ENCODE assay signal across 8 cellular contexts in the genomic region with DNA sequence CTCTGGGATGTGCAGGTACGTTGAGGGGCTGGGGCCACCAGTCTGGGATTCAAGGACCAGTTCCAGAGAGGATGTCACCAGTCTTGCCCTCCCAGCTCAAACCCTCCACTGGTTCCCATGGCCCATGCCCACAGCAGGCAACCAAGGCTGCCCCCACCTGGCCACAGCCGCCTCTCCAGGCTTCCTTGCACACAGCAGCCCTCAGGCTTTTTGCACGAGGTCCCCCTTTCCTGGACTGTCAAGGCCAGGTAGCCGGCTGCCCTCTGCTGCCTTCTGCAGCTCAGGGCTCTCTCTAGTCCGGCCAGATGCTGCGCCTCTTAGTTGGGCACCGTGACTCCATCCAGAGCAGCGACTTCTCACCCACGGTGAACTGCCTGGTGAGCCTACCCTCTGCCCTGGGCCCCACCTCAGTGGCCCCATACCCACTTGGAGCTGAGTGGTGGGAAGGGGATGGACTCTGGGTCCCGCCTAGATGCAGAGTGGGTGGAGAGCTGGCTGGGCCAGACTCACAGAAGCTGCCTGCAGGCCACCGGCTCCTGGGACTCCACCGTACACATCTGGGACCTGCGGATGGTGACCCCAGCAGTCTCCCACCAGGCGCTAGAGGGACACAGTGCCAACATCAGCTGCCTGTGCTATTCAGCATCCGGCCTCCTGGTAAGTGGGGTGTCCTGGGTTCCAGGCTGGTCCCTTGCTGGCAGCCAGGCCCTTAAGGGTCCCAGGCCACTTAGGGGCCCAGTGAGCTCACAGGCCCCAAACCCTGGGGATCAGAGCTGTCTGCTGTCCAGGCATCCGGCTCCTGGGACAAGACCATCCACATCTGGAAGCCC. TPM values are rescaled to one million over a fixed set of nuclear protein-coding genes. Genes with fewer than 3 reads are reported as not detected.
DNase-seq lines count a peak whose midpoint lies in the region; ATAC-seq and TF ChIP-seq lines count a peak whose summit lies in the region.

No MANE protein-coding gene starts in this region.

- CTCF ChIA-PET in RWPE1 (lab: Yijun Ruan, JAX): interaction anchor here (0.7 to 18.3 kb wide), 6 partner anchors 16 to 288 kb away, joined by 3 to 761 read pairs (median 4); a partner anchor contains a TSS

- no peak for DNase-seq in GM13977 (ENCODE audit: low spot score)
- no peak for DNase-seq in RWPE1 (ENCODE audit: low spot score)
- peak; percentile 41 for DNase-seq in glutamatergic neuron
- no peak for DNase-seq in NCI-H146 (lab: John Stamatoyannopoulos, UW)
- no peak for DNase-seq in left ventricle myocardium superior
- DNase-seq in NCI-H2196 treated with DMSO at 0.1 percent for 48 hours (lab: John Stamatoyannopoulos, UW; ENCODE audit: unreplicated experiment): no peak

- H3K4me1 Mint-ChIP-seq in glutamatergic neuron (ENCODE audit: low read depth, unreplicated experiment): peaks cover 9% of the 10 kb centered on the region

- intact Hi-C loops in left ventricle myocardium superior (cut with micrococcal nuclease): no loop called here

- no peaks in the 10 kb centered on the region for H3K36me3 Mint-ChIP-seq in glutamatergic neuron (ENCODE audit: unreplicated experiment)

- POLR2A ChIA-PET in RWPE1 (lab: Yijun Ruan, JAX; ENCODE audit: low non-redundant PET): interaction anchor here (0.5 to 1.0 kb wide), 2 partner anchors 12 to 156 kb away, joined by 8 to 11 read pairs; no protein-coding TSS in a partner anchor

- peaks cover 6% of the 10 kb centered on the region for H3K9me3 Mint-ChIP-seq in glutamatergic neuron (ENCODE audit: unreplicated experiment)

- ATAC-seq in left ventricle myocardium superior: no peak
- ATAC-seq in GM21360 (IDR thresholded peaks at IDR 0.05; ENCODE audit: unreplicated experiment): no peak

- no peak overlapping the region for H3K27ac ChIP-seq in C4-2B
- peak overlapping the region; percentile 99 for H3K27ac ChIP-seq in RWPE1

- no peak overlapping the region for H3K4me3 Mint-ChIP-seq in glutamatergic neuron (ENCODE audit: unreplicated experiment)

- no peak overlapping the region for H3K27ac Mint-ChIP-seq in glutamatergic neuron (ENCODE audit: unreplicated experiment)

- in situ Hi-C loops in GM13977 (cut with MboI; ENCODE audit: low pct_unique_long_range_greater_than_20kb, low sequenced_read_pairs, unreplicated experiment): no loop called here

- H3K27me3 Mint-ChIP-seq in glutamatergic neuron (ENCODE audit: unreplicated experiment): peaks cover 4% of the 10 kb centered on the region

- TF ChIP-seq CTCF in C4-2B (conservative IDR thresholded peaks at IDR 0.05): peak; percentile 56
- peak; percentile 47 for TF ChIP-seq CTCF in GM13977 (IDR thresholded peaks at IDR 0.05; ENCODE audit: extremely low read depth, insufficient read depth, missing control alignments)
- TF ChIP-seq CTCF in RWPE1 (conservative IDR thresholded peaks at IDR 0.05; ENCODE audit: low read depth): peak; percentile 73
- TF ChIP-seq CTCF in glutamatergic neuron (IDR thresholded peaks at IDR 0.05; ENCODE audit: partially characterized antibody, unreplicated experiment): no peak

RNA-seq across cellular contexts. Expression of a gene that starts 2.9 kb away (rescaled TPM):
- total RNA-seq in glutamatergic neuron (ENCODE audit: unreplicated experiment) (not detected), left ventricle myocardium superior (not detected)

RNA-seq across cellular contexts. Expression of a gene that starts 5.6 kb away (rescaled TPM):
- total RNA-seq in glutamatergic neuron (ENCODE audit: unreplicated experiment) (559 TPM), left ventricle myocardium superior (676 TPM)

RNA-seq across cellular contexts. Expression of a gene that starts 5.8 kb away (rescaled TPM):
- total RNA-seq in glutamatergic neuron (ENCODE audit: unreplicated experiment) (25.2 TPM), left ventricle myocardium superior (41.1 TPM)
